In genomic region chr5:138536215-138536614, GRCh38 we compare ENCODE assay signal across 21 cellular contexts. TPM values are rescaled to one million over a fixed set of nuclear protein-coding genes. Genes with fewer than 3 reads are reported as not detected.
A peak's percentile ranks its signal among the peaks of the same experiment; 100 is the strongest.
DNase-seq lines count a peak whose midpoint lies in the region; ATAC-seq, FAIRE-seq and TF ChIP-seq lines count a peak whose summit lies in the region.
"Had no signal": no experiment of that assay in that cellular context is flagged by ENCODE, and none has a peak within 500 bp of the region (broad histone marks: within the 10 kb centered on the region; RNA-seq: fewer than 3 reads in every experiment).

No MANE protein-coding gene starts in this region.

- H3K27me3 ChIP-seq in adrenal gland = no peaks in the 10 kb centered on the region
- H3K27me3 ChIP-seq: vagina had no signal

- H3K9me3 ChIP-seq in adrenal gland (replicated peaks in 1 of 3) = no peaks in the 10 kb centered on the region
- H3K9me3 ChIP-seq: vagina had no signal

- TF ChIP-seq POLR2A in adrenal gland (IDR thresholded peaks at IDR 0.05) = no peak

- CTCF ChIA-PET in activated CD4-positive, alpha-beta T cell treated with anti-CD3 and anti-CD28 coated beads for 36 hours (lab: Charles Lee) = interaction anchor here (0.6 to 2.4 kb wide), 7 partner anchors 10 to 894 kb away, joined by 3 to 19 read pairs (median 4); no protein-coding TSS in a partner anchor

- no peak overlapping the region for H3K4me3 Mint-ChIP-seq in activated CD4-positive, alpha-beta T cell treated with anti-CD3 and anti-CD28 coated beads for 36 hours
- H3K4me3 Mint-ChIP-seq in stimulated activated naive CD8-positive, alpha-beta T cell treated with anti-CD3 and anti-CD28 coated beads, Interleukin-15, Interleukin-2, amounts not matched to agents 100 ng/mL and 50 ng/mL, for 24 hours = no peak overlapping the region
- H3K4me3 Mint-ChIP-seq in memory B cell (no peak overlapping the region), type B pancreatic cell (peak overlapping the region; percentile 20)
- H3K4me3 Mint-ChIP-seq: endodermal cell had no signal

- H3K27ac Mint-ChIP-seq in activated CD4-positive, alpha-beta T cell treated with anti-CD3 and anti-CD28 coated beads for 36 hours = peak overlapping the region; percentile 56
- H3K27ac Mint-ChIP-seq in stimulated activated naive CD8-positive, alpha-beta T cell treated with anti-CD3 and anti-CD28 coated beads, Interleukin-15, Interleukin-2, amounts not matched to agents 100 ng/mL and 50 ng/mL, for 24 hours = peak overlapping the region; percentile 33
- H3K27ac Mint-ChIP-seq in memory B cell (peak overlapping the region; percentile 24), type B pancreatic cell (peak overlapping the region; percentile 74)
- H3K27ac Mint-ChIP-seq: endodermal cell had no signal

- POLR2A ChIA-PET in activated CD4-positive, alpha-beta T cell treated with anti-CD3 and anti-CD28 coated beads for 36 hours (lab: Charles Lee) = interaction anchor here (0.7 kb wide), 1 partner anchor 556 kb away, joined by 3 read pairs; no protein-coding TSS in a partner anchor

- no peak for TF ChIP-seq CTCF in type B pancreatic cell (conservative IDR thresholded peaks at IDR 0.05)
- no peak for TF ChIP-seq CTCF in adrenal gland (IDR thresholded peaks at IDR 0.05)

- H3K9me3 Mint-ChIP-seq in activated CD4-positive, alpha-beta T cell treated with anti-CD3 and anti-CD28 coated beads for 36 hours (ENCODE audit: low read depth) = no peaks in the 10 kb centered on the region
- no peaks in the 10 kb centered on the region for H3K9me3 Mint-ChIP-seq in stimulated activated naive CD8-positive, alpha-beta T cell treated with anti-CD3 and anti-CD28 coated beads, Interleukin-15, Interleukin-2, amounts not matched to agents 100 ng/mL and 50 ng/mL, for 24 hours
- no peaks in the 10 kb centered on the region for H3K9me3 Mint-ChIP-seq in memory B cell
- no peaks in the 10 kb centered on the region for H3K9me3 Mint-ChIP-seq in type B pancreatic cell
- H3K9me3 Mint-ChIP-seq: endodermal cell had no signal

- 60 to 75% (median 70%) methylated on average over 2 of the region's 2 CpGs for WGBS in adrenal gland, 4 donors

- peaks cover 0 to 5% of the 10 kb centered on the region in 2 donors for H3K36me3 ChIP-seq in adrenal gland (replicated peaks in 1 of 2)

- H3K4me3 ChIP-seq in adrenal gland = no peak overlapping the region
- H3K4me3 ChIP-seq: smooth muscle cell, vagina had no signal

- peak; percentile 43 for ATAC-seq in activated CD4-positive, alpha-beta T cell treated with anti-CD3 and anti-CD28 coated beads for 36 hours
- ATAC-seq in stimulated activated naive CD8-positive, alpha-beta T cell treated with anti-CD3 and anti-CD28 coated beads, Interleukin-15, Interleukin-2, amounts not matched to agents 100 U/mL and 50 U/mL, for 24 hours = no peak
- no peak for ATAC-seq in memory B cell (ENCODE audit: low read depth)

- H3K27me3 Mint-ChIP-seq in activated CD4-positive, alpha-beta T cell treated with anti-CD3 and anti-CD28 coated beads for 36 hours = no peaks in the 10 kb centered on the region
- no peaks in the 10 kb centered on the region for H3K27me3 Mint-ChIP-seq in stimulated activated naive CD8-positive, alpha-beta T cell treated with anti-CD3 and anti-CD28 coated beads, Interleukin-15, Interleukin-2, amounts not matched to agents 100 ng/mL and 50 ng/mL, for 24 hours
- H3K27me3 Mint-ChIP-seq in memory B cell = no peaks in the 10 kb centered on the region
- H3K27me3 Mint-ChIP-seq in type B pancreatic cell = no peaks in the 10 kb centered on the region

- intact Hi-C loops in activated CD4-positive, alpha-beta T cell treated with anti-CD3 and anti-CD28 coated beads for 36 hours (cut with DNase I, micrococcal nuclease) = no loop called here
- intact Hi-C loops in adrenal gland (cut with DNase I) = no loop called here

- no peak for FAIRE-seq in frontal cortex (lab: Jason Lieb, UNC)
- FAIRE-seq: H54 had no signal

- H3K4me1 Mint-ChIP-seq in activated CD4-positive, alpha-beta T cell treated with anti-CD3 and anti-CD28 coated beads for 36 hours = peaks cover 74% of the 10 kb centered on the region
- peaks cover 77% of the 10 kb centered on the region for H3K4me1 Mint-ChIP-seq in stimulated activated naive CD8-positive, alpha-beta T cell treated with anti-CD3 and anti-CD28 coated beads, Interleukin-15, Interleukin-2, amounts not matched to agents 100 ng/mL and 50 ng/mL, for 24 hours (ENCODE audit: low read depth)
- peaks cover 36% of the 10 kb centered on the region for H3K4me1 Mint-ChIP-seq in memory B cell
- H3K4me1 Mint-ChIP-seq in type B pancreatic cell (ENCODE audit: unreplicated experiment) = peaks cover 29% of the 10 kb centered on the region
- H3K4me1 Mint-ChIP-seq: endodermal cell had no signal

- H3K36me3 Mint-ChIP-seq in activated CD4-positive, alpha-beta T cell treated with anti-CD3 and anti-CD28 coated beads for 36 hours (ENCODE audit: low read depth) = peaks cover 66% of the 10 kb centered on the region
- H3K36me3 Mint-ChIP-seq in stimulated activated naive CD8-positive, alpha-beta T cell treated with anti-CD3 and anti-CD28 coated beads, Interleukin-15, Interleukin-2, amounts not matched to agents 100 ng/mL and 50 ng/mL, for 24 hours (ENCODE audit: low read depth) = peaks cover 84% of the 10 kb centered on the region
- H3K36me3 Mint-ChIP-seq in memory B cell (peaks cover 12% of the 10 kb centered on the region), type B pancreatic cell (peaks cover 33% of the 10 kb centered on the region)

- peak overlapping the region in 1 of 5 donors; percentile 8 for H3K27ac ChIP-seq in adrenal gland
- H3K27ac ChIP-seq: KMS-11, vagina, VCaP had no signal

- H3K4me1 ChIP-seq in adrenal gland (replicated peaks in 1 of 2) = peaks cover 21 to 54% of the 10 kb centered on the region in 2 donors

- DNase-seq in activated CD4-positive, alpha-beta T cell treated with anti-CD3 and anti-CD28 coated beads for 36 hours = no peak
- DNase-seq in activated CD4-positive, alpha-beta T cell treated with anti-CD3 and anti-CD28 coated beads, Interleukin-2, amount 50 U/mL, for 4 hours = no peak
- DNase-seq in stimulated activated naive CD8-positive, alpha-beta T cell treated with anti-CD3 and anti-CD28 coated beads, Interleukin-15, Interleukin-2, amounts not matched to agents 100 U/mL and 50 U/mL, for 24 hours = no peak
- DNase-seq in memory B cell (ENCODE audit: low spot score in 2 of 2) (no peak), type B pancreatic cell (ENCODE audit: extremely low spot score, unreplicated experiment) (no peak), frontal cortex (ENCODE audit: low spot score in 2 of 2) (no peak), adrenal gland (no peak)
- DNase-seq: activated gamma-delta T cell treated with Interleukin-2 at 50 U/mL for 16 hours; COR-L47; NCI-H1930; NCI-H226; NCI-H82; SHP77 treated with DMSO at 0.1 percent for 48 hours; stimulated activated CD4-positive, alpha-beta T cell treated with anti-CD3 and anti-CD28 coated beads, Interleukin-2, amount 100 ng/mL, for 48 hours had no signal

RNA-seq across cellular contexts. Expression of gene ETF1, which starts 6.8 kb away (rescaled TPM):
- 100 to 1,000 TPM; 140 to 156 TPM for total RNA-seq in activated CD4-positive, alpha-beta T cell treated with anti-CD3 and anti-CD28 coated beads for 36 hours
- total RNA-seq in type B pancreatic cell (ENCODE audit: low replicate concordance) (80.0 and 94.8 TPM in 2 replicates), frontal cortex (71.7 TPM), adrenal gland (100 to 1,000 TPM in 2 of 8 donors, 10 to 100 TPM in 6; 41.9 to 178 (median 72.3) TPM)
- polyA plus RNA-seq in adrenal gland = 100 to 1,000 TPM in 1 of 3 donors, 10 to 100 TPM in 2; 25.4 to 171 (median 27.8) TPM

RNA-seq across cellular contexts. Expression of gene HSPA9, which starts 39.0 kb away (rescaled TPM):
- 100 to 1,000 TPM; 431 to 466 TPM for total RNA-seq in activated CD4-positive, alpha-beta T cell treated with anti-CD3 and anti-CD28 coated beads for 36 hours
- total RNA-seq in type B pancreatic cell (ENCODE audit: low replicate concordance) (238 and 252 TPM in 2 replicates), frontal cortex (216 TPM), adrenal gland (100 to 1,000 TPM; 376 to 735 (median 501) TPM)
- 1,000 to 10,000 TPM in 1 of 3 donors, 100 to 1,000 TPM in 1, 10 to 100 TPM in 1; 92.3 to 1,206 (median 155) TPM for polyA plus RNA-seq in adrenal gland

Comparison
In these comparisons a context has a peak if more than half of its experiments do, and no peak if none do; other contexts are left out.
1. H3K27ac Mint-ChIP-seq: peak in every context shown above with its lines; median percentile 74 in type B pancreatic cell; 56 in activated CD4-positive, alpha-beta T cell treated with anti-CD3 and anti-CD28 coated beads for 36 hours; 33 in stimulated activated naive CD8-positive, alpha-beta T cell treated with anti-CD3 and anti-CD28 coated beads, Interleukin-15, Interleukin-2, amounts not matched to agents 100 ng/mL and 50 ng/mL, for 24 hours; 24 in memory B cell.